Comparison of ENCODE assay signal across 12 cellular contexts in genomic region chr12:47988073-47989022, GRCh38. TPM values are rescaled to one million over a fixed set of nuclear protein-coding genes. Genes with fewer than 3 reads are reported as not detected.
DNase-seq lines count a peak whose midpoint lies in the region; ATAC-seq, FAIRE-seq and TF ChIP-seq lines count a peak whose summit lies in the region.
"Had no signal": no experiment of that assay in that cellular context is flagged by ENCODE, and none has a peak within 500 bp of the region (broad histone marks: within the 10 kb centered on the region; RNA-seq: fewer than 3 reads in every experiment).

No MANE protein-coding gene starts in this region.

- ATAC-seq in right cardiac atrium: peak; percentile 53 to 64
- peak; percentile 53 to 66 for ATAC-seq in gastrocnemius medialis
- no peak for ATAC-seq in GM18909 (IDR thresholded peaks at IDR 0.05; ENCODE audit: poor library complexity, unreplicated experiment)
- no peak for ATAC-seq in GM21423 (IDR thresholded peaks at IDR 0.05; ENCODE audit: unreplicated experiment)
- ATAC-seq in HepG2: no peak
- ATAC-seq: activated CD8-positive, alpha-beta T cell treated with anti-CD3 and anti-CD28 coated beads, Interleukin-2, amount 10 ng/mL, durations not matched to agents 7 days and 5 days; left colon had no signal

- no peak for TF ChIP-seq RAD21 in HepG2 (CRISPR knock-in tag; IDR thresholded peaks at IDR 0.05)

- no peak for TF ChIP-seq CTCF in gastrocnemius medialis (IDR thresholded peaks at IDR 0.05 in 4 of 5, conservative IDR thresholded peaks at IDR 0.05 in 1 of 5)
- no peak for TF ChIP-seq CTCF in HepG2 (CRISPR knock-in tag; IDR thresholded peaks at IDR 0.05)

- FAIRE-seq in HepG2 (lab: Jason Lieb, UNC): no peak
- FAIRE-seq: GM19239 had no signal

- H3K9me3 ChIP-seq in right cardiac atrium (ENCODE audit: control insufficient read depth, low read length): no peaks in the 10 kb centered on the region
- H3K9me3 ChIP-seq in gastrocnemius medialis: no peaks in the 10 kb centered on the region
- H3K9me3 ChIP-seq in HepG2 (ENCODE audit: low read length): no peaks in the 10 kb centered on the region

- H3K79me2 ChIP-seq in HepG2 (ENCODE audit: insufficient read depth, low read length): no peaks in the 10 kb centered on the region

- H3K4me1 ChIP-seq in right cardiac atrium (ENCODE audit: control insufficient read depth, insufficient read depth, low read length) (peaks cover 8% of the 10 kb centered on the region), gastrocnemius medialis (peaks cover 12 to 17% of the 10 kb centered on the region in 2 donors), HepG2 (ENCODE audit: insufficient read depth, low read length) (no peaks in the 10 kb centered on the region)

- WGBS in right cardiac atrium: 59% methylated on average over 15 of the region's 15 CpGs
- WGBS in HepG2 (ENCODE audit: low lambda C conversion rate): 64% methylated on average over 15 of the region's 15 CpGs

- intact Hi-C loops in right cardiac atrium (cut with DNase I) (no loop called here), gastrocnemius medialis (cut with DNase I; ENCODE audit: low total_unique reads) (no loop called here), HepG2 (cut with micrococcal nuclease; ENCODE audit: unreplicated experiment) (no loop called here)

- BruUV-seq in HepG2 (replicated peaks; lab: Mats Ljungman, UMichigan): no TSS peak

- no peak for TF ChIP-seq EP300 in HepG2 (IDR thresholded peaks at IDR 0.05; ENCODE audit: low read depth in 2 of 2, low read length in 2 of 2)
- no peak for TF ChIP-seq EP300 in HepG2 (CRISPR knock-in tag; IDR thresholded peaks at IDR 0.05; ENCODE audit: borderline replicate concordance)

- no peak for TF ChIP-seq POLR2A in gastrocnemius medialis (IDR thresholded peaks at IDR 0.05)
- no peak for TF ChIP-seq POLR2A in HepG2 (IDR thresholded peaks at IDR 0.05; ENCODE audit: insufficient read depth in 1 of 2, low read depth in 2 of 2, low read length in 2 of 2)

- H3K4me2 ChIP-seq in HepG2 (ENCODE audit: low read depth, low read length): no peak overlapping the region

- no peaks in the 10 kb centered on the region for H3K36me3 ChIP-seq in gastrocnemius medialis
- H3K36me3 ChIP-seq in HepG2 (replicated peaks in 1 of 2; ENCODE audit: control insufficient read depth in 1 of 2, insufficient read depth in 2 of 2, low read length in 2 of 2): no peaks in the 10 kb centered on the region; a peak in 1 of 5 replicates

- H3K27me3 ChIP-seq in right cardiac atrium (ENCODE audit: control insufficient read depth, insufficient read depth) (no peaks in the 10 kb centered on the region), gastrocnemius medialis (no peaks in the 10 kb centered on the region), HepG2 (ENCODE audit: control insufficient read depth in 1 of 2, insufficient read depth in 2 of 2, low read length in 2 of 2) (no peaks in the 10 kb centered on the region; a peak in 1 of 5 replicates)

- H2AFZ ChIP-seq in HepG2 (ENCODE audit: low read length): no peak overlapping the region

- in situ Hi-C loops in gastrocnemius medialis (cut with MboI; ENCODE audit: low sequenced_read_pairs in 4 of 4): no loop called here
- in situ Hi-C loops in HepG2 (cut with HindIII; ENCODE audit: extremely low pct_ligation_motif_present, low pct_unique_long_range_greater_than_20kb): no loop called here

- H3K27ac ChIP-seq in right cardiac atrium (ENCODE audit: low read length) (no peak overlapping the region), gastrocnemius medialis (peak overlapping the region in 1 of 4 donors; percentile 13), HepG2 (ENCODE audit: extremely low read length, insufficient read depth, low read length) (no peak overlapping the region)

- peak; percentile 41 for DNase-seq in NCI-H2196 (lab: John Stamatoyannopoulos, UW; ENCODE audit: unreplicated experiment)
- no peak for DNase-seq in NCI-H2196 treated with DMSO at 0.1 percent for 48 hours (lab: John Stamatoyannopoulos, UW; ENCODE audit: unreplicated experiment)
- peak; percentile 75 for DNase-seq in NCI-H2227 (lab: John Stamatoyannopoulos, UW; ENCODE audit: unreplicated experiment)
- DNase-seq in right cardiac atrium: peak in 2 of 3 donors; percentile 68 to 79
- DNase-seq in gastrocnemius medialis: no peak
- no peak for DNase-seq in HepG2 (ENCODE audit: low spot score)
- DNase-seq: activated CD8-positive, alpha-beta T cell treated with anti-CD3 and anti-CD28 coated beads, Interleukin-2, amount 10 ng/mL, durations not matched to agents 7 days and 5 days; left colon; NCI-H446 treated with DMSO at 0.1 percent for 48 hours had no signal

- H4K20me1 ChIP-seq in HepG2 (ENCODE audit: insufficient read depth, low read length): no peaks in the 10 kb centered on the region

- POLR2A ChIA-PET in HepG2 (lab: Yijun Ruan, JAX): no interaction called here

- CTCF ChIA-PET in HepG2 (lab: Yijun Ruan, JAX; ENCODE audit: low intra/inter-chr PET ratio, low total read pairs): no interaction called here

- H3K4me3 ChIP-seq in right cardiac atrium (ENCODE audit: low read length) (no peak overlapping the region), gastrocnemius medialis (peak overlapping the region in 3 of 4 donors; percentile 3 to 36 (median 19)), HepG2 (replicated peaks in 1 of 3; ENCODE audit: insufficient read depth in 1 of 3, low read depth in 2 of 3, low read length in 3 of 3) (no peak overlapping the region)

- H3K9ac ChIP-seq in HepG2 (ENCODE audit: insufficient read depth, low read depth, low read length): no peak overlapping the region

TF ChIP-seq in HepG2, 621 proteins besides CTCF, POLR2A, EP300 and RAD21 (continues in another document):
- TF ChIP-seq PCBP1 (IDR thresholded peaks at IDR 0.05; ENCODE audit: borderline replicate concordance, low read depth, low read length) (no peak), CEBPB (IDR thresholded peaks at IDR 0.05; ENCODE audit: borderline replicate concordance, low read depth, low read length) (no peak), JARID2 (CRISPR knock-in tag; IDR thresholded peaks at IDR 0.05; ENCODE audit: insufficient replicate concordance) (no peak), TBX2 (CRISPR knock-in tag; IDR thresholded peaks at IDR 0.05; ENCODE audit: borderline replicate concordance) (no peak)

RNA-seq across cellular contexts. Expression of gene COL2A1, which starts 15.9 kb away (rescaled TPM):
- total RNA-seq in right cardiac atrium (not detected), gastrocnemius medialis (not detected), HepG2 (2016; rRNA removed; fragmentation: Illumina TruSeq; extraction: Trizol) (9.2 and 38.3 TPM in 2 replicates)
- polyA plus RNA-seq in right cardiac atrium (0.07 TPM), HepG2 (2011; rRNA removed) (7.4 and 9.8 TPM in 2 replicates)
- total RNA-seq in HepG2 (2016; cell fraction: cytosol; rRNA removed; fragmentation: Illumina TruSeq; extraction: Trizol; ENCODE audit: low read depth): 1.1 and 3.1 TPM in 2 replicates
- total RNA-seq in HepG2 (2016; cell fraction: insoluble cytoplasmic fraction; rRNA removed; fragmentation: Illumina TruSeq; extraction: Trizol): 6.6 and 41.7 TPM in 2 replicates
- total RNA-seq in HepG2 (2016; cell fraction: membrane; rRNA removed; fragmentation: Illumina TruSeq; extraction: Trizol): 3.6 and 4.1 TPM in 2 replicates
- 44.6 and 58.3 TPM in 2 replicates for total RNA-seq in HepG2 (2016; cell fraction: nucleus; rRNA removed; fragmentation: Illumina TruSeq; extraction: Trizol)
- 4.1 and 4.4 TPM in 2 replicates for polyA plus RNA-seq in HepG2 (2011; cell fraction: cytosol; rRNA removed)
- polyA plus RNA-seq in HepG2 (2011; cell fraction: nucleus; rRNA removed): 113 and 136 TPM in 2 replicates
- 7.6 and 8.6 TPM in 2 replicates for polyA plus RNA-seq in HepG2 (2012)
- 0.91 and 1.3 TPM in 2 replicates for polyA plus RNA-seq in HepG2 (2016; cell fraction: cytosol; fragmentation: Illumina TruSeq; extraction: Trizol; ENCODE audit: low read depth)
- 5.7 and 8.4 TPM in 2 replicates for polyA plus RNA-seq in HepG2 (2016; cell fraction: insoluble cytoplasmic fraction; fragmentation: Illumina TruSeq; extraction: Trizol; ENCODE audit: low read depth)
- 1.5 and 2.1 TPM in 2 replicates for polyA plus RNA-seq in HepG2 (2016; cell fraction: membrane; fragmentation: Illumina TruSeq; extraction: Trizol; ENCODE audit: low read depth)
- polyA plus RNA-seq in HepG2 (2016; cell fraction: nucleus; fragmentation: Illumina TruSeq; extraction: Trizol; ENCODE audit: insufficient read depth, low read depth): 114 and 115 TPM in 2 replicates
- 7.1 TPM in 1 of 2 replicates, not detected in the other for polyA minus RNA-seq in HepG2 (2011; rRNA and poly(A)+ RNA removed; ENCODE audit: low replicate concordance)
- polyA minus RNA-seq in HepG2 (2011; cell fraction: cytosol; rRNA and poly(A)+ RNA removed): 4.7 and 7.3 TPM in 2 replicates
- polyA minus RNA-seq in HepG2 (2011; cell fraction: nucleus; rRNA and poly(A)+ RNA removed): 12.5 and 15.2 TPM in 2 replicates
- total RNA-seq: activated CD8-positive, alpha-beta T cell treated with anti-CD3 and anti-CD28 coated beads, Interleukin-2, amount 10 ng/mL, durations not matched to agents 7 days and 5 days had no signal

RNA-seq across cellular contexts. Expression of gene TMEM106C, which starts 25.0 kb away (rescaled TPM):
- total RNA-seq in right cardiac atrium (10 to 100 TPM; 68.6 to 85.7 (median 74.5) TPM), gastrocnemius medialis (10 to 100 TPM; 11.8 to 27.1 (median 24.8) TPM), HepG2 (2016; rRNA removed; fragmentation: Illumina TruSeq; extraction: Trizol) (132 and 134 TPM in 2 replicates)
- polyA plus RNA-seq in right cardiac atrium (67.8 TPM), HepG2 (2011; rRNA removed) (191 and 192 TPM in 2 replicates)
- 140 and 199 TPM in 2 replicates for total RNA-seq in HepG2 (2016; cell fraction: cytosol; rRNA removed; fragmentation: Illumina TruSeq; extraction: Trizol; ENCODE audit: low read depth)
- 131 and 142 TPM in 2 replicates for total RNA-seq in HepG2 (2016; cell fraction: insoluble cytoplasmic fraction; rRNA removed; fragmentation: Illumina TruSeq; extraction: Trizol)
- total RNA-seq in HepG2 (2016; cell fraction: membrane; rRNA removed; fragmentation: Illumina TruSeq; extraction: Trizol): 222 and 263 TPM in 2 replicates
- 69.5 and 82.9 TPM in 2 replicates for total RNA-seq in HepG2 (2016; cell fraction: nucleus; rRNA removed; fragmentation: Illumina TruSeq; extraction: Trizol)
- polyA plus RNA-seq in HepG2 (2011; cell fraction: cytosol; rRNA removed): 141 and 173 TPM in 2 replicates
- 103 and 125 TPM in 2 replicates for polyA plus RNA-seq in HepG2 (2011; cell fraction: nucleus; rRNA removed)
- 67.2 and 83.0 TPM in 2 replicates for polyA plus RNA-seq in HepG2 (2012)
- polyA plus RNA-seq in HepG2 (2016; cell fraction: cytosol; fragmentation: Illumina TruSeq; extraction: Trizol; ENCODE audit: low read depth): 208 and 285 TPM in 2 replicates
- polyA plus RNA-seq in HepG2 (2016; cell fraction: insoluble cytoplasmic fraction; fragmentation: Illumina TruSeq; extraction: Trizol; ENCODE audit: low read depth): 129 and 148 TPM in 2 replicates
- polyA plus RNA-seq in HepG2 (2016; cell fraction: membrane; fragmentation: Illumina TruSeq; extraction: Trizol; ENCODE audit: low read depth): 221 and 275 TPM in 2 replicates
- 107 and 122 TPM in 2 replicates for polyA plus RNA-seq in HepG2 (2016; cell fraction: nucleus; fragmentation: Illumina TruSeq; extraction: Trizol; ENCODE audit: insufficient read depth, low read depth)
- 179 and 1,095 TPM in 2 replicates for polyA minus RNA-seq in HepG2 (2011; rRNA and poly(A)+ RNA removed; ENCODE audit: low replicate concordance)
- 43.2 and 44.5 TPM in 2 replicates for polyA minus RNA-seq in HepG2 (2011; cell fraction: cytosol; rRNA and poly(A)+ RNA removed)
- 81.1 and 92.5 TPM in 2 replicates for polyA minus RNA-seq in HepG2 (2011; cell fraction: nucleus; rRNA and poly(A)+ RNA removed)

Comparison
In these comparisons a context has a peak if more than half of its experiments do, and no peak if none do; other contexts are left out.
1. DNase-seq: peak in NCI-H2196 (single experiment), NCI-H2227 (single experiment) and right cardiac atrium (2 of 3); none in NCI-H2196 treated with DMSO at 0.1 percent for 48 hours (single experiment), gastrocnemius medialis (0 of 2) and HepG2 (single experiment).
2. ATAC-seq: peak in right cardiac atrium (2 of 2) and gastrocnemius medialis (2 of 2); none in GM18909 (single experiment), GM21423 (single experiment) and HepG2 (single experiment).
3. H3K4me3 ChIP-seq: peak in gastrocnemius medialis (3 of 4); none in right cardiac atrium (single experiment) and HepG2 (0 of 3).